Comparison of ENCODE assay signal across 11 cellular contexts in genomic region chr7:137970263-137970975, GRCh38. TPM values are rescaled to one million over a fixed set of nuclear protein-coding genes. Genes with fewer than 3 reads are reported as not detected.
DNase-seq lines count a peak whose midpoint lies in the region; ATAC-seq, FAIRE-seq and TF ChIP-seq lines count a peak whose summit lies in the region.
"Had no signal": no experiment of that assay in that cellular context is flagged by ENCODE, and none has a peak within 500 bp of the region (broad histone marks: within the 10 kb centered on the region; RNA-seq: fewer than 3 reads in every experiment).

No MANE protein-coding gene starts in this region.

- H3K4me1 Mint-ChIP-seq in astrocyte (ENCODE audit: low read depth, unreplicated experiment) = peaks cover 78% of the 10 kb centered on the region

- no peak overlapping the region for H2BK5ac ChIP-seq in mesendoderm (ENCODE audit: low read length)

- H3K23ac ChIP-seq in mesendoderm (ENCODE audit: low read length) = no peak overlapping the region

- H3K56ac ChIP-seq in mesendoderm (ENCODE audit: low read length) = no peak overlapping the region

- H3K4me2 ChIP-seq in astrocyte (ENCODE audit: low read length) (peak overlapping the region; percentile 59), mesendoderm (ENCODE audit: low read length) (no peak overlapping the region)

- H3K4me3 Mint-ChIP-seq in astrocyte (ENCODE audit: unreplicated experiment) = peak overlapping the region; percentile 62
- H3K4me3 Mint-ChIP-seq: T-helper 2 cell treated with Interferon-gamma antibody and Interleukin-4, amounts not matched to agents 5 μg/mL and 100 μg/mL, for 36 hours had no signal

- no peaks in the 10 kb centered on the region for H3K27me3 ChIP-seq in astrocyte (ENCODE audit: insufficient read depth, low read length)
- H3K27me3 ChIP-seq in gastrocnemius medialis = no peaks in the 10 kb centered on the region
- no peaks in the 10 kb centered on the region for H3K27me3 ChIP-seq in mesendoderm (ENCODE audit: insufficient read depth, low read length, poor library complexity)
- H3K27me3 ChIP-seq: ovary had no signal

- ATAC-seq in left cardiac atrium = peak; percentile 54 to 80
- ATAC-seq in gastrocnemius medialis = no peak
- no peak for ATAC-seq in HG02798 (IDR thresholded peaks at IDR 0.05; ENCODE audit: poor library complexity, unreplicated experiment)

- H4K20me1 ChIP-seq in astrocyte (ENCODE audit: insufficient read depth, low read length) = peaks cover 31% of the 10 kb centered on the region

- TF ChIP-seq CTCF in astrocyte (IDR thresholded peaks at IDR 0.05; ENCODE audit: insufficient read depth, low read depth, low read length) = no peak
- no peak for TF ChIP-seq CTCF in gastrocnemius medialis (IDR thresholded peaks at IDR 0.05 in 4 of 5, conservative IDR thresholded peaks at IDR 0.05 in 1 of 5)

- H3K4me3 ChIP-seq in astrocyte (ENCODE audit: insufficient read depth, low read depth, low read length) (no peak overlapping the region), gastrocnemius medialis (no peak overlapping the region), mesendoderm (ENCODE audit: low read length) (no peak overlapping the region)
- H3K4me3 ChIP-seq: ovary had no signal

- H2AFZ ChIP-seq in astrocyte (ENCODE audit: low read depth, low read length) = no peak overlapping the region

- no peak overlapping the region for H2BK120ac ChIP-seq in mesendoderm (ENCODE audit: low read depth, low read length)

- H3K4ac ChIP-seq in mesendoderm (ENCODE audit: low read depth, low read length) = no peak overlapping the region

- H3K9me3 ChIP-seq in astrocyte (ENCODE audit: insufficient read depth, low read depth, low read length) (no peaks in the 10 kb centered on the region), gastrocnemius medialis (no peaks in the 10 kb centered on the region)
- H3K9me3 ChIP-seq: ovary had no signal

- peaks cover 2% of the 10 kb centered on the region for H3K9me3 Mint-ChIP-seq in astrocyte (ENCODE audit: unreplicated experiment)
- H3K9me3 Mint-ChIP-seq: T-helper 2 cell treated with Interferon-gamma antibody and Interleukin-4, amounts not matched to agents 5 μg/mL and 100 μg/mL, for 36 hours had no signal

- no peak for TF ChIP-seq POLR2A in GM12892 (IDR thresholded peaks at IDR 0.05; ENCODE audit: low read depth, low read length)
- no peak for TF ChIP-seq POLR2A in gastrocnemius medialis (IDR thresholded peaks at IDR 0.05)

- peak overlapping the region; percentile 46 for H3K9ac ChIP-seq in astrocyte (ENCODE audit: low read length)
- H3K9ac ChIP-seq in mesendoderm (ENCODE audit: low read length) = no peak overlapping the region

- H2BK15ac ChIP-seq in mesendoderm (replicated peaks; ENCODE audit: low read depth) = no peak overlapping the region

- H3K79me1 ChIP-seq in mesendoderm (ENCODE audit: low read length) = peaks cover 26% of the 10 kb centered on the region

- H3K27ac Mint-ChIP-seq in astrocyte (ENCODE audit: unreplicated experiment) = peak overlapping the region; percentile 91
- H3K27ac Mint-ChIP-seq: T-helper 2 cell treated with Interferon-gamma antibody and Interleukin-4, amounts not matched to agents 5 μg/mL and 100 μg/mL, for 36 hours had no signal

- no peak for DNase-seq in GM12892 (ENCODE audit: insufficient read length)
- DNase-seq in astrocyte (ENCODE audit: low read depth) = peak; percentile 93
- peak; percentile 73 for DNase-seq in left cardiac atrium
- DNase-seq in gastrocnemius medialis = no peak
- no peak for DNase-seq in activated CD4-positive, alpha-beta T cell treated with anti-CD3 and anti-CD28 coated beads, Interleukin-2, amount 50 U/mL, for 1 hour
- DNase-seq in C1 segment of cervical spinal cord (lab: John Stamatoyannopoulos, UW) = no peak
- DNase-seq in mesendoderm = no peak

- no peak overlapping the region for H4K5ac ChIP-seq in mesendoderm (ENCODE audit: low read length)

- H3K36me3 ChIP-seq in astrocyte (ENCODE audit: insufficient read depth, low read length) (peaks cover 7% of the 10 kb centered on the region), gastrocnemius medialis (no peaks in the 10 kb centered on the region), mesendoderm (ENCODE audit: control insufficient read depth, insufficient read depth, low read length) (no peaks in the 10 kb centered on the region)
- H3K36me3 ChIP-seq: ovary had no signal

- no peaks in the 10 kb centered on the region for H3K27me3 Mint-ChIP-seq in astrocyte (ENCODE audit: low read depth, unreplicated experiment)

- H3K4me1 ChIP-seq in astrocyte (ENCODE audit: insufficient read depth, low read length) = peaks cover 35% of the 10 kb centered on the region
- H3K4me1 ChIP-seq in gastrocnemius medialis = peaks cover 10 to 29% of the 10 kb centered on the region in 2 donors
- peaks cover 12% of the 10 kb centered on the region for H3K4me1 ChIP-seq in mesendoderm (ENCODE audit: control insufficient read depth, low read depth, low read length)

- intact Hi-C loops in left cardiac atrium (cut with DNase I) (no loop called here), gastrocnemius medialis (cut with DNase I; ENCODE audit: low total_unique reads) (no loop called here)

- H4K8ac ChIP-seq in mesendoderm (ENCODE audit: low read depth, low read length) = no peak overlapping the region

- in situ Hi-C loops in gastrocnemius medialis (cut with MboI; ENCODE audit: low sequenced_read_pairs in 4 of 4) = no loop called here

- H3K27ac ChIP-seq in astrocyte (ENCODE audit: low read depth, low read length) (peak overlapping the region; percentile 68), gastrocnemius medialis (peak overlapping the region; percentile 6 to 37 (median 20)), mesendoderm (ENCODE audit: low read depth, low read length) (no peak overlapping the region)
- H3K27ac ChIP-seq: ovary had no signal

- peaks cover 16% of the 10 kb centered on the region for H3K36me3 Mint-ChIP-seq in astrocyte (ENCODE audit: low read depth, unreplicated experiment)

- no peak overlapping the region for H2AK5ac ChIP-seq in mesendoderm (ENCODE audit: low read length)

- H3K18ac ChIP-seq in mesendoderm (ENCODE audit: low read length) = no peak overlapping the region

- FAIRE-seq in GM12892 (lab: Jason Lieb, UNC) (peak; percentile 21), astrocyte (lab: Jason Lieb, UNC) (no peak)
- FAIRE-seq: H1 had no signal

- H3K79me2 ChIP-seq in astrocyte (ENCODE audit: insufficient read depth, low read length) (peaks cover 95% of the 10 kb centered on the region), mesendoderm (ENCODE audit: control insufficient read depth, insufficient read depth, low read length) (peaks cover 54% of the 10 kb centered on the region)

- no CpG with 5 or more reads among the region's 8 CpGs for WGBS in mesendoderm (ENCODE audit: extremely low coverage, insufficient coverage, low lambda C conversion rate)

RNA-seq across cellular contexts. Expression of gene CREB3L2, which starts 31.5 kb away (rescaled TPM):
- polyA plus RNA-seq in GM12892 (2012; ENCODE audit: missing spikeins) = 13.1 TPM
- total RNA-seq in astrocyte (116 and 128 TPM in 2 replicates), left cardiac atrium (10 to 100 TPM; 41.5 to 80.1 TPM), gastrocnemius medialis (10 to 100 TPM in 1 of 4 donors, 1 to 10 TPM in 3; 2.8 to 12.0 (median 5.4) TPM)
- polyA plus RNA-seq in mesendoderm (2013, experiment 1 of 2) = 32.4 TPM
- 30.3 TPM for polyA plus RNA-seq in mesendoderm (2013, experiment 2 of 2)

Comparison
In these comparisons a context has a peak if more than half of its experiments do, and no peak if none do; other contexts are left out.
1. DNase-seq: peak in astrocyte (single experiment) and left cardiac atrium (single experiment); none in GM12892 (single experiment), gastrocnemius medialis (0 of 2), activated CD4-positive, alpha-beta T cell treated with anti-CD3 and anti-CD28 coated beads, Interleukin-2, amount 50 U/mL, for 1 hour (single experiment), C1 segment of cervical spinal cord (0 of 14) and mesendoderm (single experiment).
2. ATAC-seq: peak in left cardiac atrium (2 of 2); none in gastrocnemius medialis (0 of 2) and HG02798 (single experiment).